8 cellular contexts compared by ENCODE assay signal in the genomic region with DNA sequence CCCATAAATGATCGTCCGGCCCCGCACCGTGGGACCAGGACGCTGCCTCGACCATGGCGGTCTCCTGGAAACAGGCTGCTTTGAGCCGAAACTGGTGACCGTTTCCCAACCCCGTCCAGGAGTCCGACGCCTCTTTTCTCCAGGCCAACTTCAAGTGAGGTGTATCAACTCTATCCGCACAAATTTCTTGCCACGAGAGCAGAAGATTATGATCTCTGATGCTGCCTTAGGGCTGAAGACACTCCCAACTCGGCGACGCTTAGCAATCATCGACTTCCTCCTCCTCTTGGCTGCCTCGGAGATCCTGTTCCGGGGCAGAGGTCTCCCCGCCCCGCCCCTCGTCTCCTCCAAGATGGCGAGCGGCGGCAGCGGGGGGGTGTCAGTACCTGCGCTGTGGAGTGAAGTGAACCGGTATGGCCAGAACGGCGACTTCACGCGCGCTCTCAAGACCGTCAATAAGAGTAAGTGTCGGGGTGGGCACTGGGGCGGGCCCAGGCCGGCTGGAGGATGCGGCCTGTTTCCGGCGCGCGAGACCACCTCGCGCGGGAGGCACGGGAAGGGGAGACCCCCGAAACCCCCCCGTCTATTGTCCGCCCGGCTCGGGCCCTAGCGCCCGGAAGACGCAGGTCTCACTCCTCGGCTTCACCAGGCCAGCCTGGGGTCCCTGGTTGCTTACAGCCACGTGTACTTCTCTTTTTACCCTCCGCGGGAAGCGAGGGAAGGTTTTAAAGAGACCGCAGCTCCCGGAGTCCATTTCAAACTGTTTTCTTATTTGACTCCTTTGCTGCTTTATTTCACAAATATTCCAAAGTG. TPM values are rescaled to one million over a fixed set of nuclear protein-coding genes. Genes with fewer than 3 reads are reported as not detected.
DNase-seq lines count a peak whose midpoint lies in the region; ATAC-seq and TF ChIP-seq lines count a peak whose summit lies in the region.

A gene with protein sequence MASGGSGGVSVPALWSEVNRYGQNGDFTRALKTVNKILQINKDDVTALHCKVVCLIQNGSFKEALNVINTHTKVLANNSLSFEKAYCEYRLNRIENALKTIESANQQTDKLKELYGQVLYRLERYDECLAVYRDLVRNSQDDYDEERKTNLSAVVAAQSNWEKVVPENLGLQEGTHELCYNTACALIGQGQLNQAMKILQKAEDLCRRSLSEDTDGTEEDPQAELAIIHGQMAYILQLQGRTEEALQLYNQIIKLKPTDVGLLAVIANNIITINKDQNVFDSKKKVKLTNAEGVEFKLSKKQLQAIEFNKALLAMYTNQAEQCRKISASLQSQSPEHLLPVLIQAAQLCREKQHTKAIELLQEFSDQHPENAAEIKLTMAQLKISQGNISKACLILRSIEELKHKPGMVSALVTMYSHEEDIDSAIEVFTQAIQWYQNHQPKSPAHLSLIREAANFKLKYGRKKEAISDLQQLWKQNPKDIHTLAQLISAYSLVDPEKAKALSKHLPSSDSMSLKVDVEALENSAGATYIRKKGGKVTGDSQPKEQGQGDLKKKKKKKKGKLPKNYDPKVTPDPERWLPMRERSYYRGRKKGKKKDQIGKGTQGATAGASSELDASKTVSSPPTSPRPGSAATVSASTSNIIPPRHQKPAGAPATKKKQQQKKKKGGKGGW (plus strand): TSS at position 334 of the 813 bp plus-strand sequence. CDS start 19 bp downstream, at position 353.

- H3K27ac Mint-ChIP-seq in HFFc6, result peak within 1 kb of the TSS; percentile 100
- H3K27ac Mint-ChIP-seq in activated naive CD4-positive, alpha-beta T cell treated with anti-CD3 and anti-CD28 coated beads, Interleukin-2, amount 50 U/mL, for 72 hours, result peak within 1 kb of the TSS; percentile 96 to 99

- DNase-seq in GM04504 (ENCODE audit: low read depth) (peak; percentile 75), HFFc6 (peak; percentile 93), NB4 (ENCODE audit: low read depth) (peak; percentile 95), glomerular endothelial cell (ENCODE audit: extremely low read depth, low read depth, low spot score) (peak; percentile 45), omental fat pad (ENCODE audit: low spot score) (peak; percentile 76), testis (peak; percentile 95)
- peak; percentile 84 to 86 for DNase-seq in activated naive CD4-positive, alpha-beta T cell treated with anti-CD3 and anti-CD28 coated beads, Interleukin-2, amount 50 U/mL, for 72 hours (ENCODE audit: low spot score in 2 of 2)

- peaks cover 8% of the 10 kb centered on the region for H3K27me3 Mint-ChIP-seq in HFFc6 (ENCODE audit: insufficient read depth)

- peaks cover 5% of the 10 kb centered on the region for H3K9me3 Mint-ChIP-seq in HFFc6
- H3K9me3 Mint-ChIP-seq in activated naive CD4-positive, alpha-beta T cell treated with anti-CD3 and anti-CD28 coated beads, Interleukin-2, amount 50 U/mL, for 72 hours, result no peaks in the 10 kb centered on the region

- intact Hi-C loops in testis (cut with DNase I; ENCODE audit: low total_unique reads), result no loop called here

- peaks cover 37% of the 10 kb centered on the region for H3K4me1 Mint-ChIP-seq in HFFc6 (ENCODE audit: low read depth)

- no peaks in the 10 kb centered on the region for H3K27me3 ChIP-seq in testis

- H3K27ac ChIP-seq in testis, result peak within 1 kb of the TSS; percentile 93 to 94

- ATAC-seq in SK-N-SH treated with all-trans-retinoic acid at 6 μM for 48 hours (peak; percentile 91), omental fat pad (ENCODE audit: low FRiP score) (peak; percentile 94)
- peak; percentile 94 for ATAC-seq in activated naive CD4-positive, alpha-beta T cell treated with anti-CD3 and anti-CD28 coated beads, Interleukin-2, amount 50 U/mL, for 72 hours

- peaks cover 46% of the 10 kb centered on the region for H3K36me3 Mint-ChIP-seq in HFFc6 (ENCODE audit: low read depth)
- peaks cover 31 to 32% of the 10 kb centered on the region in 2 donors for H3K36me3 Mint-ChIP-seq in activated naive CD4-positive, alpha-beta T cell treated with anti-CD3 and anti-CD28 coated beads, Interleukin-2, amount 50 U/mL, for 72 hours

- peak within 1 kb of the TSS; percentile 100 for H3K4me3 Mint-ChIP-seq in HFFc6

- H3K36me3 ChIP-seq in testis (ENCODE audit: low read depth, missing control alignments), result no peaks in the 10 kb centered on the region

- no peak for TF ChIP-seq CTCF in HFFc6 (IDR thresholded peaks at IDR 0.05)
- TF ChIP-seq CTCF in NB4 (IDR thresholded peaks at IDR 0.05; ENCODE audit: low read depth, low read length), result no peak
- no peak for TF ChIP-seq CTCF in omental fat pad (IDR thresholded peaks at IDR 0.05)
- no peak for TF ChIP-seq CTCF in testis (IDR thresholded peaks at IDR 0.05)

- 0 to 1% methylated on average over 47 to 56 of the region's 62 CpGs for WGBS in testis, 2 donors

- H3K4me3 ChIP-seq in NB4 (ENCODE audit: low read depth, low read length), result peak within 1 kb of the TSS; percentile 99
- H3K4me3 ChIP-seq in testis, result peak within 1 kb of the TSS; percentile 100

- TF ChIP-seq POLR2A in NB4 (IDR thresholded peaks at IDR 0.05; ENCODE audit: extremely low read depth, insufficient read length), result peak; percentile 86
- peak; percentile 34 for TF ChIP-seq POLR2A in testis (IDR thresholded peaks at IDR 0.05)

- peaks cover 20% of the 10 kb centered on the region for H3K4me1 ChIP-seq in testis

- H3K9me3 ChIP-seq in testis, result no peaks in the 10 kb centered on the region

TF ChIP-seq in SK-N-SH treated with all-trans-retinoic acid at 6 μM for 48 hours, 23 proteins besides CTCF, POLR2A, EP300 and RAD21:
- TF ChIP-seq ISL1 (CRISPR knock-in tag; IDR thresholded peaks at IDR 0.05) (no peak), ZFP3 (CRISPR knock-in tag; IDR thresholded peaks at IDR 0.05) (0 out of 2 replicates have a peak, but pooled peaks have one; percentile 45)

RNA-seq across cellular contexts. Expression of the gene that starts here (rescaled TPM):
- total RNA-seq in HFFc6 (2021; fragmentation: NEBNext Ultra II Directional; extraction: Animal tissue kit (Norgen Biotek cat#: 25700)), result 100 to 1,000 TPM; 152 to 180 (median 166) TPM
- 100 to 1,000 TPM; 152 to 179 TPM for total RNA-seq in activated naive CD4-positive, alpha-beta T cell treated with anti-CD3 and anti-CD28 coated beads, Interleukin-2, amount 50 U/mL, for 72 hours
- 68.3 and 69.3 TPM in 2 replicates for total RNA-seq in glomerular endothelial cell
- total RNA-seq in omental fat pad, result 10 to 100 TPM; 54.2 to 91.6 (median 63.6) TPM
- 10 to 100 TPM; 67.9 to 76.5 TPM for total RNA-seq in testis
- polyA plus RNA-seq in testis (ENCODE audit: insufficient read depth, low read depth, low replicate concordance), result 57.2 TPM

Comparison
In these comparisons a context has a peak if more than half of its experiments do, and no peak if none do; other contexts are left out.
1. Peak in every context shown above with its lines: DNase-seq, ATAC-seq, H3K4me3 ChIP-seq and H3K27ac ChIP-seq.
2. DNase-seq: peak in every context shown above with its lines; median percentile 95 in NB4; 95 in testis; 93 in HFFc6; 85 in activated naive CD4-positive, alpha-beta T cell treated with anti-CD3 and anti-CD28 coated beads, Interleukin-2, amount 50 U/mL, for 72 hours; 76 in omental fat pad; 75 in GM04504; 45 in glomerular endothelial cell.